ENCODE assay signal across 1 cellular context in genomic region chr4:112636688-112637551, GRCh38.
TF ChIP-seq lines count a peak whose summit lies in the region.

Gene LARP7 (plus strand): TSS chr4:112637143. CDS start chr4:112644670, 7,527 bp downstream.
Gene ZGRF1 (minus strand): TSS chr4:112636909. CDS start chr4:112633176, 3,733 bp downstream.

TF ChIP-seq in K562, 482 proteins besides CTCF, POLR2A, EP300 and RAD21 (continued from another document and continues in another):
- TF ChIP-seq GMEB1 (CRISPR knock-in tag; IDR thresholded peaks at IDR 0.05) (peak; percentile 28; the same call in 1 of the 2 replicates), NCOA1 (IDR thresholded peaks at IDR 0.05; ENCODE audit: low read depth) (0 out of 2 replicates have a peak, but pooled peaks have one; percentile 36), CHCHD3 (CRISPR knock-in tag; IDR thresholded peaks at IDR 0.05) (no peak), ZNF175 (CRISPR knock-in tag; IDR thresholded peaks at IDR 0.05; ENCODE audit: low read depth) (peak; percentile 56; the same call in 1 of the 2 replicates), JUND (IDR thresholded peaks at IDR 0.05; ENCODE audit: borderline replicate concordance, low read depth, low read length) (peak; percentile 71; the same call in 1 of the 2 replicates), JUND (tag; IDR thresholded peaks at IDR 0.05; ENCODE audit: borderline replicate concordance, low read depth, low read length) (peak; percentile 71; the same call in 2 of the 3 replicates), PHF8 (IDR thresholded peaks at IDR 0.05; ENCODE audit: borderline replicate concordance, low read length) (peak; percentile 88), NFIC (IDR thresholded peaks at IDR 0.05) (peak; percentile 41), ZFX (CRISPR knock-in tag; IDR thresholded peaks at IDR 0.05) (peak; percentile 99), ARNT (IDR thresholded peaks at IDR 0.05) (peak in 1 of 2 experiments; percentile 25; a peak in 1 of 4 replicates), MAFF (IDR thresholded peaks at IDR 0.05; ENCODE audit: low read length) (no peak), ZBTB33 (CRISPR knock-in tag; IDR thresholded peaks at IDR 0.05) (no peak), E2F3 (CRISPR knock-in tag; IDR thresholded peaks at IDR 0.05) (peak; percentile 47; the same call in 1 of the 2 replicates), NKRF (IDR thresholded peaks at IDR 0.05; ENCODE audit: borderline replicate concordance) (peak; percentile 97), ZNF407 (IDR thresholded peaks at IDR 0.05; ENCODE audit: low read depth) (peak; percentile 96), ZNF511 (CRISPR knock-in tag; IDR thresholded peaks at IDR 0.05) (0 out of 2 replicates have a peak, but pooled peaks have one; percentile 59), ZNF592 (IDR thresholded peaks at IDR 0.05) (no peak), CTBP1 (IDR thresholded peaks at IDR 0.05; ENCODE audit: borderline replicate concordance) (peak; percentile 54; the same call in 1 of the 2 replicates), TRIM25 (IDR thresholded peaks at IDR 0.05; ENCODE audit: borderline replicate concordance) (no peak), HMGXB4 (CRISPR knock-in tag; IDR thresholded peaks at IDR 0.05) (no peak; the same call in 1 of the 2 replicates), RBM22 (IDR thresholded peaks at IDR 0.05; ENCODE audit: low read depth, low read length, poor library complexity, severe bottlenecking) (no peak), CREB3L1 (IDR thresholded peaks at IDR 0.05; ENCODE audit: borderline replicate concordance, low read depth) (peak; percentile 59), EP400 (IDR thresholded peaks at IDR 0.05) (peak; percentile 87)
